Comparison of ENCODE assay signal across 9 cellular contexts in genomic region chr1:25197982-25198681, GRCh38. TPM values are rescaled to one million over a fixed set of nuclear protein-coding genes. Genes with fewer than 3 reads are reported as not detected.
DNase-seq lines count a peak whose midpoint lies in the region; ATAC-seq and TF ChIP-seq lines count a peak whose summit lies in the region.
"Had no signal": no experiment of that assay in that cellular context is flagged by ENCODE, and none has a peak within 500 bp of the region (broad histone marks: within the 10 kb centered on the region; RNA-seq: fewer than 3 reads in every experiment).

No MANE protein-coding gene starts in this region.

- TF ChIP-seq RAD21 in Ishikawa (IDR thresholded peaks at IDR 0.05; ENCODE audit: low read depth) = no peak

- 53 to 59% methylated on average over 11 of the region's 11 CpGs for WGBS in aorta, 2 donors

- POLR2A ChIA-PET in activated naive CD8-positive, alpha-beta T cell treated with anti-CD3 and anti-CD28 coated beads, Interleukin-2, amount 10 ng/mL, durations not matched to agents 7 days and 5 days (lab: Charles Lee) = no interaction called here

- no peaks in the 10 kb centered on the region for H3K27me3 ChIP-seq in aorta (ENCODE audit: control insufficient read depth in 1 of 2, insufficient read depth in 2 of 2, low read length in 1 of 2)
- H3K27me3 ChIP-seq: vagina had no signal

- H3K4me1 Mint-ChIP-seq in activated naive CD8-positive, alpha-beta T cell treated with anti-CD3 and anti-CD28 coated beads, Interleukin-2, amount 10 ng/mL, durations not matched to agents 7 days and 5 days = peaks cover 11% of the 10 kb centered on the region

- H3K4me1 ChIP-seq in aorta (ENCODE audit: control insufficient read depth in 1 of 2, insufficient read depth in 2 of 2, low read length in 2 of 2) = no peaks in the 10 kb centered on the region

- H3K4me3 ChIP-seq in aorta (ENCODE audit: low read length in 2 of 2) = no peak overlapping the region
- H3K4me3 ChIP-seq: vagina had no signal

- intact Hi-C loops in aorta (cut with DNase I) = no loop called here

- H3K27ac Mint-ChIP-seq in activated naive CD8-positive, alpha-beta T cell treated with anti-CD3 and anti-CD28 coated beads, Interleukin-2, amount 10 ng/mL, durations not matched to agents 7 days and 5 days = no peak overlapping the region

- no peaks in the 10 kb centered on the region for H3K36me3 Mint-ChIP-seq in activated naive CD8-positive, alpha-beta T cell treated with anti-CD3 and anti-CD28 coated beads, Interleukin-2, amount 10 ng/mL, durations not matched to agents 7 days and 5 days

- DNase-seq in AML-193 (lab: John Stamatoyannopoulos, UW) (peak; percentile 3 to 13), mucosa of gallbladder (ENCODE audit: low spot score) (peak; percentile 21), SKM-1 treated with dmso at 0.1 percent for 144 hours (lab: John Stamatoyannopoulos, UW; ENCODE audit: unreplicated experiment) (no peak), HK-2 (ENCODE audit: unreplicated experiment) (no peak), aorta (no peak)
- DNase-seq in activated naive CD8-positive, alpha-beta T cell treated with anti-CD3 and anti-CD28 coated beads, Interleukin-2, amount 10 ng/mL, durations not matched to agents 7 days and 5 days = no peak
- no peak for DNase-seq in activated CD8-positive, alpha-beta memory T cell treated with anti-CD3 and anti-CD28 coated beads, Interleukin-2, amount 50 U/mL, for 48 hours

- H3K27ac ChIP-seq in aorta (ENCODE audit: low read depth in 1 of 2, low read length in 2 of 2) = no peak overlapping the region
- H3K27ac ChIP-seq: vagina had no signal

- H3K9me3 Mint-ChIP-seq in activated naive CD8-positive, alpha-beta T cell treated with anti-CD3 and anti-CD28 coated beads, Interleukin-2, amount 10 ng/mL, durations not matched to agents 7 days and 5 days = no peaks in the 10 kb centered on the region

- peak overlapping the region; percentile 11 for H3K4me3 Mint-ChIP-seq in activated naive CD8-positive, alpha-beta T cell treated with anti-CD3 and anti-CD28 coated beads, Interleukin-2, amount 10 ng/mL, durations not matched to agents 7 days and 5 days

- TF ChIP-seq EP300 in Ishikawa (IDR thresholded peaks at IDR 0.05; ENCODE audit: borderline replicate concordance) = no peak

- H3K36me3 ChIP-seq in aorta (ENCODE audit: control insufficient read depth in 1 of 2, insufficient read depth in 2 of 2, low read length in 1 of 2) = no peaks in the 10 kb centered on the region
- H3K36me3 ChIP-seq: vagina had no signal

- peak; percentile 59 for ATAC-seq in activated naive CD8-positive, alpha-beta T cell treated with anti-CD3 and anti-CD28 coated beads, Interleukin-2, amount 10 ng/mL, durations not matched to agents 7 days and 5 days (ENCODE audit: low read depth)
- no peak for ATAC-seq in aorta (ENCODE audit: low FRiP score)

- H3K9me3 ChIP-seq in aorta (ENCODE audit: control insufficient read depth, low read length) = no peaks in the 10 kb centered on the region
- H3K9me3 ChIP-seq: vagina had no signal

- peaks cover 24% of the 10 kb centered on the region for H3K27me3 Mint-ChIP-seq in activated naive CD8-positive, alpha-beta T cell treated with anti-CD3 and anti-CD28 coated beads, Interleukin-2, amount 10 ng/mL, durations not matched to agents 7 days and 5 days

TF ChIP-seq in Ishikawa, 13 proteins besides CTCF, POLR2A, EP300 and RAD21:
- TF ChIP-seq FOXM1 (IDR thresholded peaks at IDR 0.05; ENCODE audit: borderline replicate concordance, low read depth) = no peak
- peak; percentile 44; the same call in 1 of the 2 replicates for TF ChIP-seq CEBPB (IDR thresholded peaks at IDR 0.05)
TF ChIP-seq in Ishikawa: peak in this region for 1.

RNA-seq across cellular contexts. Expression of gene SYF2, which starts 34.2 kb away (rescaled TPM):
- 10 to 100 TPM; 50.1 to 52.9 TPM for total RNA-seq in activated naive CD8-positive, alpha-beta T cell treated with anti-CD3 and anti-CD28 coated beads, Interleukin-2, amount 10 ng/mL, durations not matched to agents 7 days and 5 days
- total RNA-seq in mucosa of gallbladder (54.9 TPM), aorta (10 to 100 TPM; 43.0 to 46.1 TPM)
- polyA plus RNA-seq in aorta = 100 to 1,000 TPM; 103 to 142 TPM

RNA-seq across cellular contexts. Expression of gene RSRP1, which starts 49.1 kb away (rescaled TPM):
- 100 to 1,000 TPM; 292 to 305 TPM for total RNA-seq in activated naive CD8-positive, alpha-beta T cell treated with anti-CD3 and anti-CD28 coated beads, Interleukin-2, amount 10 ng/mL, durations not matched to agents 7 days and 5 days
- 192 TPM for total RNA-seq in mucosa of gallbladder
- 100 to 1,000 TPM; 103 to 172 TPM for total RNA-seq in aorta
- polyA plus RNA-seq in aorta = 100 to 1,000 TPM in 1 of 2 donors, 10 to 100 TPM in 1; 60.1 to 217 TPM

Comparison
In these comparisons a context has a peak if more than half of its experiments do, and no peak if none do; other contexts are left out.
1. DNase-seq: peak in AML-193 (2 of 2) and mucosa of gallbladder (single experiment); none in activated naive CD8-positive, alpha-beta T cell treated with anti-CD3 and anti-CD28 coated beads, Interleukin-2, amount 10 ng/mL, durations not matched to agents 7 days and 5 days (single experiment), SKM-1 treated with dmso at 0.1 percent for 144 hours (single experiment), activated CD8-positive, alpha-beta memory T cell treated with anti-CD3 and anti-CD28 coated beads, Interleukin-2, amount 50 U/mL, for 48 hours (single experiment), HK-2 (single experiment) and aorta (0 of 2).